13 cellular contexts compared by ENCODE assay signal in the genomic region with DNA sequence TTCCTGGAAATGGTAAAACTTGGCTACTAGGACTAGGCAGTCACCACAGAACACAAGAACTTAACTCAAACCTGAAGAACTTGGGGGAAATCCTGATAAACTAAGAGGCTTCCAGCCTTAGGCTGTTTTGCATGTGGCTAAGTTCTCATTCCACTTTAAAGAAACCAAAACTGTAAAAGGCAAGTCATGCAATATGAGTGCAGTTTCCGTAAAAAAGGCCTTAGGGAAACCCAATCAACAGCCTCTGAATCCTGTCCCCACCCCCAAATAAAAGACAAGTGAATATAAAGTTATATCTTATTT.
A peak's percentile ranks its signal among the peaks of the same experiment; 100 is the strongest.
DNase-seq lines count a peak whose midpoint lies in the region; ATAC-seq and TF ChIP-seq lines count a peak whose summit lies in the region.
"Had no signal": no experiment of that assay in that cellular context is flagged by ENCODE, and none has a peak within 500 bp of the region (broad histone marks: within the 10 kb centered on the region; RNA-seq: fewer than 3 reads in every experiment).

No MANE protein-coding gene starts in this region.

- H3K36me3 ChIP-seq in mammary epithelial cell (ENCODE audit: insufficient read depth, low read length): peaks cover 2% of the 10 kb centered on the region

- ATAC-seq in HG02623 (IDR thresholded peaks at IDR 0.05; ENCODE audit: unreplicated experiment): peak; percentile 49
- ATAC-seq in stimulated activated naive CD8-positive, alpha-beta T cell treated with anti-CD3 and anti-CD28 coated beads, Interleukin-15, Interleukin-2, amounts not matched to agents 100 U/mL and 50 U/mL, for 24 hours: peak; percentile 82
- ATAC-seq in activated CD8-positive, alpha-beta memory T cell treated with anti-CD3 and anti-CD28 coated beads, Interleukin-2, amount 10 ng/mL, durations not matched to agents 7 days and 5 days: no peak

- no peak overlapping the region for H3K9ac ChIP-seq in mammary epithelial cell (ENCODE audit: insufficient read depth, low read length)

- no peak overlapping the region for H3K27ac Mint-ChIP-seq in MCF 10A (ENCODE audit: low read depth, unreplicated experiment)
- no peak overlapping the region for H3K27ac Mint-ChIP-seq in activated CD8-positive, alpha-beta memory T cell treated with anti-CD3 and anti-CD28 coated beads, Interleukin-2, amount 10 ng/mL, durations not matched to agents 7 days and 5 days
- H3K27ac Mint-ChIP-seq: T-helper 2 cell treated with Interferon-gamma antibody and Interleukin-4, amounts not matched to agents 5 μg/mL and 100 μg/mL, for 36 hours had no signal

- peak; percentile 26 for DNase-seq in mammary epithelial cell
- no peak for DNase-seq in MCF 10A (ENCODE audit: unreplicated experiment)
- DNase-seq in Jurkat, Clone E6-1 (ENCODE audit: low read depth, low spot score): peak; percentile 14
- DNase-seq in stimulated activated naive CD8-positive, alpha-beta T cell treated with anti-CD3 and anti-CD28 coated beads, Interleukin-15, Interleukin-2, amounts not matched to agents 100 U/mL and 50 U/mL, for 24 hours: no peak
- DNase-seq in NK-92 treated with Interleukin-12 subunit alpha and Interleukin-12 subunit beta, amount 100 ng/mL, for 24 hours (lab: John Stamatoyannopoulos, UW): no peak
- no peak for DNase-seq in activated CD8-positive, alpha-beta memory T cell treated with anti-CD3 and anti-CD28 coated beads, Interleukin-2, amount 10 ng/mL, durations not matched to agents 7 days and 5 days
- DNase-seq in ACHN: no peak
- DNase-seq: activated gamma-delta T cell treated with Interleukin-2 at 50 U/mL for 16 hours; stimulated activated CD4-positive, alpha-beta T cell treated with anti-CD3 and anti-CD28 coated beads, Interleukin-12 subunit alpha, Interleukin-12 subunit beta, amount 100 ng/mL, for 4 hours; stomach had no signal

- in situ Hi-C loops in mammary epithelial cell (cut with MboI; ENCODE audit: low sequenced_read_pairs in 2 of 2): loop anchor here (5.0 to 10.0 kb wide), 3 partner anchors 206 to 241 kb away; no protein-coding TSS in a partner anchor
- in situ Hi-C loops in ACHN (cut with HindIII; ENCODE audit: low pct_ligation_motif_present, low pct_unique_long_range_greater_than_20kb, low sequenced_read_pairs): loop anchor here (25.0 kb wide), 1 partner anchor 246 kb away; no protein-coding TSS in a partner anchor

- 88% methylated on average over 1 of the region's 1 CpG for WGBS in mammary epithelial cell (ENCODE audit: low coverage, missing lambda C conversion rate)

- no peaks in the 10 kb centered on the region for H3K9me3 ChIP-seq in mammary epithelial cell (replicated peaks; ENCODE audit: insufficient read depth, low read length)
- H3K9me3 ChIP-seq: stomach had no signal

- intact Hi-C loops in mammary epithelial cell (cut with micrococcal nuclease): loop anchor here (5.0 kb wide), 1 partner anchor 471 kb away; no protein-coding TSS in a partner anchor
- intact Hi-C loops in MCF 10A (cut with micrococcal nuclease): loop anchor here (10.0 kb wide), 1 partner anchor 468 kb away; no protein-coding TSS in a partner anchor

- POLR2A ChIA-PET in MCF 10A (lab: Yijun Ruan, JAX): no interaction called here

- H2AFZ ChIP-seq in mammary epithelial cell (ENCODE audit: low read depth, low read length): no peak overlapping the region
- H2AFZ ChIP-seq: hepatocyte had no signal

- H3K4me3 Mint-ChIP-seq in MCF 10A (ENCODE audit: unreplicated experiment): no peak overlapping the region
- no peak overlapping the region for H3K4me3 Mint-ChIP-seq in activated CD8-positive, alpha-beta memory T cell treated with anti-CD3 and anti-CD28 coated beads, Interleukin-2, amount 10 ng/mL, durations not matched to agents 7 days and 5 days
- H3K4me3 Mint-ChIP-seq: T-helper 2 cell treated with Interferon-gamma antibody and Interleukin-4, amounts not matched to agents 5 μg/mL and 100 μg/mL, for 36 hours had no signal

- H3K4me1 ChIP-seq in mammary epithelial cell (ENCODE audit: insufficient read depth, low read length): no peaks in the 10 kb centered on the region

- CTCF ChIA-PET in mammary epithelial cell (lab: Charles Lee; ENCODE audit: low non-redundant PET): no interaction called here
- CTCF ChIA-PET in MCF 10A (lab: Yijun Ruan, JAX): interaction anchor here (0.5 to 3.5 kb wide), 18 partner anchors 16 to 478 kb away, joined by 3 to 48 read pairs (median 5); no protein-coding TSS in a partner anchor
- CTCF ChIA-PET in activated CD8-positive, alpha-beta memory T cell treated with anti-CD3 and anti-CD28 coated beads, Interleukin-2, amount 10 ng/mL, durations not matched to agents 7 days and 5 days (lab: Charles Lee): interaction anchor here (0.7 to 5.9 kb wide), 10 partner anchors 9 to 242 kb away, joined by 3 to 69 read pairs (median 6); no protein-coding TSS in a partner anchor

- no peaks in the 10 kb centered on the region for H3K79me2 ChIP-seq in mammary epithelial cell (ENCODE audit: insufficient read depth, low read length)
- H3K79me2 ChIP-seq: hepatocyte had no signal

- no peak overlapping the region for H3K27ac ChIP-seq in mammary epithelial cell (ENCODE audit: insufficient read depth, low read depth, low read length)
- H3K27ac ChIP-seq: hepatocyte, stomach had no signal

- H3K4me1 Mint-ChIP-seq in MCF 10A (ENCODE audit: insufficient read depth, unreplicated experiment): no peaks in the 10 kb centered on the region
- peaks cover 13% of the 10 kb centered on the region for H3K4me1 Mint-ChIP-seq in activated CD8-positive, alpha-beta memory T cell treated with anti-CD3 and anti-CD28 coated beads, Interleukin-2, amount 10 ng/mL, durations not matched to agents 7 days and 5 days

- H3K4me3 ChIP-seq in mammary epithelial cell (replicated peaks in 1 of 3; ENCODE audit: insufficient read depth in 1 of 3, low read depth in 2 of 3, low read length in 3 of 3): no peak overlapping the region
- no peak overlapping the region for H3K4me3 ChIP-seq in Jurkat, Clone E6-1 (ENCODE audit: low read length)
- H3K4me3 ChIP-seq: hepatocyte, stomach had no signal

- H3K27me3 ChIP-seq in mammary epithelial cell (ENCODE audit: insufficient read depth, low read length): no peaks in the 10 kb centered on the region
- H3K27me3 ChIP-seq: hepatocyte, stomach had no signal

- H3K27me3 Mint-ChIP-seq in MCF 10A (ENCODE audit: insufficient read depth, unreplicated experiment): no peaks in the 10 kb centered on the region
- peaks cover 10% of the 10 kb centered on the region for H3K27me3 Mint-ChIP-seq in activated CD8-positive, alpha-beta memory T cell treated with anti-CD3 and anti-CD28 coated beads, Interleukin-2, amount 10 ng/mL, durations not matched to agents 7 days and 5 days

- dilution Hi-C loops in mammary epithelial cell (cut with HindIII; ENCODE audit: low sequenced_read_pairs): loop anchor here (25.0 kb wide), 1 partner anchor 221 kb away; a partner anchor contains a TSS

- no peaks in the 10 kb centered on the region for H4K20me1 ChIP-seq in mammary epithelial cell (ENCODE audit: insufficient read depth, low read length)

- H3K9me3 Mint-ChIP-seq in MCF 10A (ENCODE audit: unreplicated experiment): no peaks in the 10 kb centered on the region
- no peaks in the 10 kb centered on the region for H3K9me3 Mint-ChIP-seq in activated CD8-positive, alpha-beta memory T cell treated with anti-CD3 and anti-CD28 coated beads, Interleukin-2, amount 10 ng/mL, durations not matched to agents 7 days and 5 days (ENCODE audit: low read depth)
- H3K9me3 Mint-ChIP-seq: T-helper 2 cell treated with Interferon-gamma antibody and Interleukin-4, amounts not matched to agents 5 μg/mL and 100 μg/mL, for 36 hours had no signal

- TF ChIP-seq CTCF in mammary epithelial cell (conservative IDR thresholded peaks at IDR 0.05 in 1 of 2, IDR thresholded peaks at IDR 0.05 in 1 of 2; ENCODE audit: extremely low read depth in 1 of 2, insufficient read depth in 1 of 2, low read depth in 1 of 2, low read length in 2 of 2): no peak
- TF ChIP-seq CTCF in MCF 10A (IDR thresholded peaks at IDR 0.05; ENCODE audit: unreplicated experiment): no peak

- no TSS peak for BruUV-seq in mammary epithelial cell (replicated peaks; lab: Mats Ljungman, UMichigan)
- BruUV-seq in MCF 10A (replicated peaks; lab: Mats Ljungman, UMichigan): no TSS peak

- H3K36me3 Mint-ChIP-seq in MCF 10A (ENCODE audit: insufficient read depth, unreplicated experiment): peaks cover 7% of the 10 kb centered on the region
- H3K36me3 Mint-ChIP-seq in activated CD8-positive, alpha-beta memory T cell treated with anti-CD3 and anti-CD28 coated beads, Interleukin-2, amount 10 ng/mL, durations not matched to agents 7 days and 5 days: no peaks in the 10 kb centered on the region

- no peak overlapping the region for H3K4me2 ChIP-seq in mammary epithelial cell (ENCODE audit: insufficient read depth, low read depth, low read length)
- H3K4me2 ChIP-seq: hepatocyte had no signal

Comparison
In these comparisons a context has a peak if more than half of its experiments do, and no peak if none do; other contexts are left out.
1. DNase-seq: peak in mammary epithelial cell (single experiment) and Jurkat, Clone E6-1 (single experiment); none in MCF 10A (single experiment), stimulated activated naive CD8-positive, alpha-beta T cell treated with anti-CD3 and anti-CD28 coated beads, Interleukin-15, Interleukin-2, amounts not matched to agents 100 U/mL and 50 U/mL, for 24 hours (single experiment), NK-92 treated with Interleukin-12 subunit alpha and Interleukin-12 subunit beta, amount 100 ng/mL, for 24 hours (single experiment), activated CD8-positive, alpha-beta memory T cell treated with anti-CD3 and anti-CD28 coated beads, Interleukin-2, amount 10 ng/mL, durations not matched to agents 7 days and 5 days (single experiment) and ACHN (single experiment).